2 cellular contexts compared by ENCODE assay signal in the genomic region with DNA sequence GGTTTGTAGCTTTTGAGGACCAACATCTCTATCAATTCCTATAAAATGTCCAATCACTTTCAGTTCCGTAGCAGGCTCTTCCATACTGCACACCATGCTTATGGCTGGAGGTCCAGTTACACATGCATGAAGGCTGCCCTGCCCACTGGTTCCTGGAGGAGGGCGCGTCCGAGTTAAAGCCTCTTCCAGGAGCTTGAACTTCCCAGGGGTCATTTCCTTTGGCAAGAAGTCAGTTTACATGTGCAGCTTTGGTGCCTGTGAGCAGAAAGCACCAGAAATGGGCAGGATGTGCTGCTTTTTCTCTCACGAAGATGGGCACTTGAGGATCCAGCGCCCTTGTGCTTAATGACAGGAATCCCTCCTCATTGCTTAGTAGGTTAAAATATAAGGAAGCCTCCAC.
TF ChIP-seq lines count a peak whose summit lies in the region.

No MANE protein-coding gene starts in this region.

TF ChIP-seq in HepG2, 621 proteins besides CTCF, POLR2A, EP300 and RAD21:
- peak; percentile 24 for TF ChIP-seq RBM22 (optimal IDR thresholded peaks at IDR 0.05; ENCODE audit: low read length)
- TF ChIP-seq ATRX (CRISPR knock-in tag; IDR thresholded peaks at IDR 0.05; ENCODE audit: borderline replicate concordance) = no peak

TF ChIP-seq in SK-N-SH, 30 proteins besides CTCF, POLR2A, EP300 and RAD21:
- TF ChIP-seq RFX5 (IDR thresholded peaks at IDR 0.05; ENCODE audit: low read length) = no peak
- TF ChIP-seq TCF12 (IDR thresholded peaks at IDR 0.05) = no peak
- TF ChIP-seq TAF1 (IDR thresholded peaks at IDR 0.05; ENCODE audit: borderline replicate concordance, low read depth, low read length) = no peak
- no peak for TF ChIP-seq RCOR1 (IDR thresholded peaks at IDR 0.05; ENCODE audit: low read length)
- TF ChIP-seq, protein P1, sequence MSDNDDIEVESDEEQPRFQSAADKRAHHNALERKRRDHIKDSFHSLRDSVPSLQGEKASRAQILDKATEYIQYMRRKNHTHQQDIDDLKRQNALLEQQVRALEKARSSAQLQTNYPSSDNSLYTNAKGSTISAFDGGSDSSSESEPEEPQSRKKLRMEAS (IDR thresholded peaks at IDR 0.05; ENCODE audit: low read depth) = no peak
- TF ChIP-seq ELF1 (IDR thresholded peaks at IDR 0.05) = no peak
- TF ChIP-seq, protein P2, sequence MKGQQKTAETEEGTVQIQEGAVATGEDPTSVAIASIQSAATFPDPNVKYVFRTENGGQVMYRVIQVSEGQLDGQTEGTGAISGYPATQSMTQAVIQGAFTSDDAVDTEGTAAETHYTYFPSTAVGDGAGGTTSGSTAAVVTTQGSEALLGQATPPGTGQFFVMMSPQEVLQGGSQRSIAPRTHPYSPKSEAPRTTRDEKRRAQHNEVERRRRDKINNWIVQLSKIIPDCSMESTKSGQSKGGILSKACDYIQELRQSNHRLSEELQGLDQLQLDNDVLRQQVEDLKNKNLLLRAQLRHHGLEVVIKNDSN (IDR thresholded peaks at IDR 0.05; ENCODE audit: borderline replicate concordance, low read depth) = no peak
- TF ChIP-seq, protein P3, sequence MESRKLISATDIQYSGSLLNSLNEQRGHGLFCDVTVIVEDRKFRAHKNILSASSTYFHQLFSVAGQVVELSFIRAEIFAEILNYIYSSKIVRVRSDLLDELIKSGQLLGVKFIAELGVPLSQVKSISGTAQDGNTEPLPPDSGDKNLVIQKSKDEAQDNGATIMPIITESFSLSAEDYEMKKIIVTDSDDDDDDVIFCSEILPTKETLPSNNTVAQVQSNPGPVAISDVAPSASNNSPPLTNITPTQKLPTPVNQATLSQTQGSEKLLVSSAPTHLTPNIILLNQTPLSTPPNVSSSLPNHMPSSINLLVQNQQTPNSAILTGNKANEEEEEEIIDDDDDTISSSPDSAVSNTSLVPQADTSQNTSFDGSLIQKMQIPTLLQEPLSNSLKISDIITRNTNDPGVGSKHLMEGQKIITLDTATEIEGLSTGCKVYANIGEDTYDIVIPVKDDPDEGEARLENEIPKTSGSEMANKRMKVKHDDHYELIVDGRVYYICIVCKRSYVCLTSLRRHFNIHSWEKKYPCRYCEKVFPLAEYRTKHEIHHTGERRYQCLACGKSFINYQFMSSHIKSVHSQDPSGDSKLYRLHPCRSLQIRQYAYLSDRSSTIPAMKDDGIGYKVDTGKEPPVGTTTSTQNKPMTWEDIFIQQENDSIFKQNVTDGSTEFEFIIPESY (IDR thresholded peaks at IDR 0.05; ENCODE audit: borderline replicate concordance, low read depth) = no peak
- no peak for TF ChIP-seq GABPA (IDR thresholded peaks at IDR 0.05; ENCODE audit: low read depth)
- TF ChIP-seq MXI1 (IDR thresholded peaks at IDR 0.05; ENCODE audit: low read depth, low read length) = no peak
- no peak for TF ChIP-seq POLR2AphosphoS5 (IDR thresholded peaks at IDR 0.05; ENCODE audit: low read depth, low read length)
- no peak for TF ChIP-seq CHD2 (IDR thresholded peaks at IDR 0.05; ENCODE audit: low read length, partially characterized antibody)
- TF ChIP-seq NFIC (IDR thresholded peaks at IDR 0.05; ENCODE audit: borderline replicate concordance) = no peak
- TF ChIP-seq FOXM1 (IDR thresholded peaks at IDR 0.05; ENCODE audit: low read depth) = no peak
